In genomic region chr17:31487648-31488263, GRCh38 we compare ENCODE assay signal across 8 cellular contexts.
DNase-seq lines count a peak whose midpoint lies in the region; ATAC-seq and TF ChIP-seq lines count a peak whose summit lies in the region.

No MANE protein-coding gene starts in this region.

- 0 to 13% methylated on average over 3 to 9 of the region's 83 CpGs for WGBS in upper lobe of left lung, 2 donors

- DNase-seq in HFF-Myc (ENCODE audit: extremely low read depth, low read depth) (no peak), NCI-H1048 (lab: John Stamatoyannopoulos, UW) (peak; percentile 93), left ventricle myocardium inferior (peak; percentile 85), progenitor cell of endocrine pancreas (ENCODE audit: low spot score, unreplicated experiment) (peak; percentile 95), upper lobe of left lung (peak; percentile 98 to 99)
- peak; percentile 90 for DNase-seq in activated naive CD8-positive, alpha-beta T cell treated with anti-CD3 and anti-CD28 coated beads for 36 hours

- TF ChIP-seq POLR2A in upper lobe of left lung (IDR thresholded peaks at IDR 0.05): peak in 3 of 4 donors; percentile 37 to 84 (median 58)

- peak overlapping the region; percentile 82 for H3K27ac ChIP-seq in left ventricle myocardium inferior (replicated peaks)
- H3K27ac ChIP-seq in upper lobe of left lung: peak overlapping the region; percentile 46 to 91 (median 80)

- H3K4me3 ChIP-seq in HFF-Myc (replicated peaks; ENCODE audit: low read depth, low read length): peak overlapping the region; percentile 26; the same call in 1 of the 2 replicates
- H3K4me3 ChIP-seq in left ventricle myocardium inferior: peak overlapping the region; percentile 74
- H3K4me3 ChIP-seq in upper lobe of left lung: peak overlapping the region in 3 of 4 donors; percentile 65 to 72 (median 66)

- TF ChIP-seq CTCF in HFF-Myc (IDR thresholded peaks at IDR 0.05; ENCODE audit: low read depth, low read length, missing control alignments) (no peak), left ventricle myocardium inferior (IDR thresholded peaks at IDR 0.05; ENCODE audit: borderline replicate concordance) (no peak), progenitor cell of endocrine pancreas (IDR thresholded peaks at IDR 0.05; ENCODE audit: unreplicated experiment) (no peak), upper lobe of left lung (IDR thresholded peaks at IDR 0.05) (no peak)

- H3K27me3 ChIP-seq in left ventricle myocardium inferior (ENCODE audit: low read depth): peaks cover 55% of the 10 kb centered on the region
- H3K27me3 ChIP-seq in upper lobe of left lung: peaks cover 0 to 5% (median 0%) of the 10 kb centered on the region in 4 donors

- H3K9me3 ChIP-seq in ES-I3 (ENCODE audit: control insufficient read depth, insufficient read depth, low read length): no peaks in the 10 kb centered on the region; the same call in 1 of the 2 replicates
- no peaks in the 10 kb centered on the region for H3K9me3 ChIP-seq in left ventricle myocardium inferior (replicated peaks)
- H3K9me3 ChIP-seq in upper lobe of left lung: no peaks in the 10 kb centered on the region

- H3K4me1 Mint-ChIP-seq in activated naive CD8-positive, alpha-beta T cell treated with anti-CD3 and anti-CD28 coated beads for 36 hours: peaks cover 46% of the 10 kb centered on the region
- H3K4me1 Mint-ChIP-seq in progenitor cell of endocrine pancreas (ENCODE audit: low read depth): peaks cover 46% of the 10 kb centered on the region

- TF ChIP-seq EP300 in upper lobe of left lung (IDR thresholded peaks at IDR 0.05): no peak

- intact Hi-C loops in left ventricle myocardium inferior (cut with micrococcal nuclease): no loop called here

- H3K36me3 ChIP-seq in ES-I3 (ENCODE audit: insufficient read depth, low read length) (no peaks in the 10 kb centered on the region), left ventricle myocardium inferior (no peaks in the 10 kb centered on the region), upper lobe of left lung (no peaks in the 10 kb centered on the region)

- peaks cover 11% of the 10 kb centered on the region for H3K4me1 ChIP-seq in ES-I3 (ENCODE audit: insufficient read depth, low read length)
- peaks cover 52% of the 10 kb centered on the region for H3K4me1 ChIP-seq in left ventricle myocardium inferior
- H3K4me1 ChIP-seq in upper lobe of left lung: peaks cover 18 to 48% (median 44%) of the 10 kb centered on the region in 4 donors

- no peaks in the 10 kb centered on the region for H3K27me3 Mint-ChIP-seq in activated naive CD8-positive, alpha-beta T cell treated with anti-CD3 and anti-CD28 coated beads for 36 hours
- no peaks in the 10 kb centered on the region for H3K27me3 Mint-ChIP-seq in progenitor cell of endocrine pancreas

- peak overlapping the region; percentile 71 for H3K9ac ChIP-seq in ES-I3 (ENCODE audit: low read depth, low read length)

- peak overlapping the region; percentile 87 for H3K4me3 Mint-ChIP-seq in activated naive CD8-positive, alpha-beta T cell treated with anti-CD3 and anti-CD28 coated beads for 36 hours
- H3K4me3 Mint-ChIP-seq in progenitor cell of endocrine pancreas (ENCODE audit: low read depth): peak overlapping the region; percentile 71

- H3K27ac Mint-ChIP-seq in activated naive CD8-positive, alpha-beta T cell treated with anti-CD3 and anti-CD28 coated beads for 36 hours: peak overlapping the region; percentile 67
- peak overlapping the region; percentile 97 for H3K27ac Mint-ChIP-seq in progenitor cell of endocrine pancreas

- peaks cover 3% of the 10 kb centered on the region for H3K36me3 Mint-ChIP-seq in activated naive CD8-positive, alpha-beta T cell treated with anti-CD3 and anti-CD28 coated beads for 36 hours
- no peaks in the 10 kb centered on the region for H3K36me3 Mint-ChIP-seq in progenitor cell of endocrine pancreas (ENCODE audit: insufficient read depth)

- ATAC-seq in SK-N-SH treated with all-trans-retinoic acid at 6 μM for 48 hours (peak; percentile 79), upper lobe of left lung (ENCODE audit: low FRiP score in 2 of 2) (peak; percentile 85 to 96)

- no peaks in the 10 kb centered on the region for H3K9me3 Mint-ChIP-seq in activated naive CD8-positive, alpha-beta T cell treated with anti-CD3 and anti-CD28 coated beads for 36 hours
- no peaks in the 10 kb centered on the region for H3K9me3 Mint-ChIP-seq in progenitor cell of endocrine pancreas (ENCODE audit: low read depth)

TF ChIP-seq in SK-N-SH treated with all-trans-retinoic acid at 6 μM for 48 hours, 23 proteins besides CTCF, POLR2A, EP300 and RAD21:
- TF ChIP-seq TCF4 (CRISPR knock-in tag; IDR thresholded peaks at IDR 0.05; ENCODE audit: borderline replicate concordance) (no peak), ZNF70 (CRISPR knock-in tag; IDR thresholded peaks at IDR 0.05) (no peak), ZC3H10 (CRISPR knock-in tag; IDR thresholded peaks at IDR 0.05) (no peak), POU6F1 (CRISPR knock-in tag; IDR thresholded peaks at IDR 0.05; ENCODE audit: borderline replicate concordance, low read depth) (no peak), RARB (CRISPR knock-in tag; IDR thresholded peaks at IDR 0.05) (no peak)
TF ChIP-seq in SK-N-SH treated with all-trans-retinoic acid at 6 μM for 48 hours: peak in this region for 0.
